13 cellular contexts compared by ENCODE assay signal in genomic region chr9:76161546-76161945, GRCh38.
DNase-seq lines count a peak whose midpoint lies in the region; ATAC-seq and TF ChIP-seq lines count a peak whose summit lies in the region.
"Had no signal": no experiment of that assay in that cellular context is flagged by ENCODE, and none has a peak within 500 bp of the region (broad histone marks: within the 10 kb centered on the region; RNA-seq: fewer than 3 reads in every experiment).

No MANE protein-coding gene starts in this region.

- H3K4me1 ChIP-seq in left ventricle myocardium inferior (peaks cover 22% of the 10 kb centered on the region), MM.1S (ENCODE audit: low read length) (no peaks in the 10 kb centered on the region)

- TF ChIP-seq CTCF in left ventricle myocardium inferior (IDR thresholded peaks at IDR 0.05; ENCODE audit: borderline replicate concordance) (no peak), MM.1S (IDR thresholded peaks at IDR 0.05; ENCODE audit: low read length) (no peak)

- H2AFZ ChIP-seq in MM.1S (ENCODE audit: low read length): no peak overlapping the region

- no peak overlapping the region for H3K9ac ChIP-seq in MM.1S (ENCODE audit: low read length)

- peak; percentile 69 for ATAC-seq in sciatic nerve

- no peaks in the 10 kb centered on the region for H3K4me1 Mint-ChIP-seq in activated T-helper 2 cell treated with anti-CD3 and anti-CD28 coated beads, Interferon-gamma antibody, Interleukin-2, Interleukin-4, amounts not matched to agents 10 μg/mL and 5 μg/mL and 100 μg/mL, durations not matched to agents 14 hours and 24 hours and 36 hours (ENCODE audit: low read depth)

- H3K27ac Mint-ChIP-seq in activated T-helper 2 cell treated with anti-CD3 and anti-CD28 coated beads, Interferon-gamma antibody, Interleukin-2, Interleukin-4, amounts not matched to agents 10 μg/mL and 5 μg/mL and 100 μg/mL, durations not matched to agents 14 hours and 24 hours and 36 hours: no peak overlapping the region
- H3K27ac Mint-ChIP-seq: activated naive CD8-positive, alpha-beta T cell; stimulated activated naive CD8-positive, alpha-beta T cell treated with anti-CD3 and anti-CD28 coated beads, Interleukin-15, Interleukin-2, amounts not matched to agents 100 ng/mL and 50 ng/mL, for 24 hours had no signal

- H3K36me3 ChIP-seq in left ventricle myocardium inferior (peaks cover 9% of the 10 kb centered on the region), MM.1S (replicated peaks; ENCODE audit: insufficient read depth, low read length) (no peaks in the 10 kb centered on the region)

- H3K4me3 Mint-ChIP-seq in activated T-helper 2 cell treated with anti-CD3 and anti-CD28 coated beads, Interferon-gamma antibody, Interleukin-2, Interleukin-4, amounts not matched to agents 10 μg/mL and 5 μg/mL and 100 μg/mL, durations not matched to agents 14 hours and 24 hours and 36 hours (ENCODE audit: low read depth): no peak overlapping the region
- H3K4me3 Mint-ChIP-seq: activated naive CD8-positive, alpha-beta T cell; neural crest cell; stimulated activated naive CD8-positive, alpha-beta T cell treated with anti-CD3 and anti-CD28 coated beads, Interleukin-15, Interleukin-2, amounts not matched to agents 100 ng/mL and 50 ng/mL, for 24 hours had no signal

- peak overlapping the region; percentile 20 for H3K27ac ChIP-seq in left ventricle myocardium inferior (replicated peaks)
- no peak overlapping the region for H3K27ac ChIP-seq in MM.1S (ENCODE audit: low read length)

- H3K9me3 Mint-ChIP-seq in activated T-helper 2 cell treated with anti-CD3 and anti-CD28 coated beads, Interferon-gamma antibody, Interleukin-2, Interleukin-4, amounts not matched to agents 10 μg/mL and 5 μg/mL and 100 μg/mL, durations not matched to agents 14 hours and 24 hours and 36 hours: no peaks in the 10 kb centered on the region
- H3K9me3 Mint-ChIP-seq: neural crest cell; stimulated activated naive CD8-positive, alpha-beta T cell treated with anti-CD3 and anti-CD28 coated beads, Interleukin-15, Interleukin-2, amounts not matched to agents 100 ng/mL and 50 ng/mL, for 24 hours had no signal

- H3K4me3 ChIP-seq in left ventricle myocardium inferior (peak overlapping the region; percentile 22), MM.1S (ENCODE audit: low read length) (no peak overlapping the region)

- H3K9me3 ChIP-seq in left ventricle myocardium inferior (replicated peaks): no peaks in the 10 kb centered on the region
- no peaks in the 10 kb centered on the region for H3K9me3 ChIP-seq in MM.1S (replicated peaks; ENCODE audit: insufficient read depth, low read length)

- H3K79me2 ChIP-seq in MM.1S (ENCODE audit: low read length): no peaks in the 10 kb centered on the region

- no peaks in the 10 kb centered on the region for H4K20me1 ChIP-seq in MM.1S (ENCODE audit: insufficient read depth, low read length)

- H3K4me2 ChIP-seq in MM.1S (ENCODE audit: low read depth, low read length): no peak overlapping the region

- H3K9me2 ChIP-seq in MM.1S (replicated peaks; ENCODE audit: insufficient read depth, low read length): no peaks in the 10 kb centered on the region

- H3K27me3 Mint-ChIP-seq in activated T-helper 2 cell treated with anti-CD3 and anti-CD28 coated beads, Interferon-gamma antibody, Interleukin-2, Interleukin-4, amounts not matched to agents 10 μg/mL and 5 μg/mL and 100 μg/mL, durations not matched to agents 14 hours and 24 hours and 36 hours (ENCODE audit: low read depth): no peaks in the 10 kb centered on the region
- H3K27me3 Mint-ChIP-seq: activated naive CD8-positive, alpha-beta T cell; stimulated activated naive CD8-positive, alpha-beta T cell treated with anti-CD3 and anti-CD28 coated beads, Interleukin-15, Interleukin-2, amounts not matched to agents 100 ng/mL and 50 ng/mL, for 24 hours had no signal

- DNase-seq in AG20443 (ENCODE audit: low spot score) (peak; percentile 84), amniotic stem cell (lab: John Stamatoyannopoulos, UW) (peak; percentile 74), left ventricle myocardium inferior (no peak), sciatic nerve (ENCODE audit: low spot score) (no peak), NK-92 (lab: John Stamatoyannopoulos, UW; ENCODE audit: unreplicated experiment) (no peak), MM.1S (no peak)
- no peak for DNase-seq in activated CD4-positive, alpha-beta T cell treated with anti-CD3 and anti-CD28 coated beads, Interleukin-2, amount 50 U/mL, for 1 hour
- no peak for DNase-seq in activated T-helper 2 cell treated with anti-CD3 and anti-CD28 coated beads, Interferon-gamma antibody, Interleukin-2, Interleukin-4, amounts not matched to agents 10 μg/mL and 5 μg/mL and 100 μg/mL, durations not matched to agents 14 hours and 24 hours and 36 hours (ENCODE audit: low spot score)
- DNase-seq: NCI-H1930; stimulated activated CD4-positive, alpha-beta T cell treated with anti-CD3 and anti-CD28 coated beads, Interleukin-2, amount 100 ng/mL, for 24 hours had no signal

- H3K27me3 ChIP-seq in left ventricle myocardium inferior (ENCODE audit: low read depth) (no peaks in the 10 kb centered on the region), MM.1S (replicated peaks; ENCODE audit: insufficient read depth, low read length) (no peaks in the 10 kb centered on the region)

- H3F3A ChIP-seq in MM.1S (ENCODE audit: insufficient read depth, low read length): no peaks in the 10 kb centered on the region

- H3K36me3 Mint-ChIP-seq in activated T-helper 2 cell treated with anti-CD3 and anti-CD28 coated beads, Interferon-gamma antibody, Interleukin-2, Interleukin-4, amounts not matched to agents 10 μg/mL and 5 μg/mL and 100 μg/mL, durations not matched to agents 14 hours and 24 hours and 36 hours (ENCODE audit: low read depth): no peaks in the 10 kb centered on the region

- intact Hi-C loops in left ventricle myocardium inferior (cut with micrococcal nuclease): no loop called here
- intact Hi-C loops in sciatic nerve (cut with DNase I): no loop called here
- intact Hi-C loops in activated T-helper 2 cell treated with anti-CD3 and anti-CD28 coated beads, Interferon-gamma antibody, Interleukin-2, Interleukin-4, amounts not matched to agents 10 μg/mL and 5 μg/mL and 100 μg/mL, durations not matched to agents 14 hours and 24 hours and 36 hours (cut with micrococcal nuclease): no loop called here

Comparison
In these comparisons a context has a peak if more than half of its experiments do, and no peak if none do; other contexts are left out.
1. DNase-seq: peak in AG20443 (single experiment) and amniotic stem cell (single experiment); none in left ventricle myocardium inferior (single experiment), sciatic nerve (single experiment), activated CD4-positive, alpha-beta T cell treated with anti-CD3 and anti-CD28 coated beads, Interleukin-2, amount 50 U/mL, for 1 hour (single experiment), NK-92 (single experiment), activated T-helper 2 cell treated with anti-CD3 and anti-CD28 coated beads, Interferon-gamma antibody, Interleukin-2, Interleukin-4, amounts not matched to agents 10 μg/mL and 5 μg/mL and 100 μg/mL, durations not matched to agents 14 hours and 24 hours and 36 hours (single experiment) and MM.1S (single experiment).